ENCODE assay signal across 8 cellular contexts in the genomic region with DNA sequence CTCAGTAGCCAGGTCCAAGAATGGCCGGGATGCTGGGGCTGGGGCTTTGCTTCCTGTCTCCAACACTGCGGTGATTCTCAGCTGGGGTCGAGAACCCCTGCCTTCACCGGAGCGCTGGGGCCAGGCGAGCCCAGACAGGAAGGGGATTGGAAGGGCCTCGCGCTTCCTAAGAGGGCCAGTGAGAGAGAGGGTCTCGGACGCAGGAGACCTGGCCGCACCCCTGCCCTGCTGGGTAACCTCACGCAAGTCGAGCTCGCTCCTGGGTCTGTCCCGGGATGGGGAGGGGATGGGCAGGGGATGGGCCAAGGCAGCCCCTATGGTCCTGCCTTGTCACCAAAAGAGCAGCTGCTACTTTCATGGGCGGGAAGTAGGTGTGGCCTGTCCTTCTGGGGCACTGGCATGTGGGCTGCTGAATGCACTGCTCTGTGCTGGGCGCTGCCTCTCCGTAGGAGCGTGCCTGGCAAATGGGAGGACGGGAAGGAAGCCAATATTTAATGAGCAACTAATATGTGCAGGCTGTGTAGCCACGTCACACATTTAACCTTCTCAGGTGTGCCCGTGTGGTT. TPM values are rescaled to one million over a fixed set of nuclear protein-coding genes. Genes with fewer than 3 reads are reported as not detected.
A peak's percentile ranks its signal among the peaks of the same experiment; 100 is the strongest.
DNase-seq lines count a peak whose midpoint lies in the region; ATAC-seq and TF ChIP-seq lines count a peak whose summit lies in the region.

No MANE protein-coding gene starts in this region.

- peaks cover 6% of the 10 kb centered on the region; the same call in 1 of the 2 replicates for H3K27me3 ChIP-seq in HCT116 (ENCODE audit: insufficient read depth, low read length)

- peak overlapping the region; percentile 88 for H2AFZ ChIP-seq in HCT116 (ENCODE audit: low read depth, low read length, poor library complexity, severe bottlenecking)

- H3K4me2 ChIP-seq in HCT116 (ENCODE audit: low read length), result peak overlapping the region; percentile 63

- peaks cover 3 to 23% of the 10 kb centered on the region in 2 experiments; a peak in 2 of 4 replicates for H3K4me1 ChIP-seq in HCT116 (ENCODE audit: control insufficient read depth in 1 of 2, insufficient read depth in 2 of 2, low read length in 2 of 2)

- no TSS peak for BruUV-seq in HCT116 (replicated peaks; lab: Mats Ljungman, UMichigan)

- ATAC-seq in HCT116 (no peak), GM18861 (IDR thresholded peaks at IDR 0.05; ENCODE audit: unreplicated experiment) (no peak)

- H3K9me2 ChIP-seq in HCT116 (ENCODE audit: insufficient read depth), result no peaks in the 10 kb centered on the region

- peak overlapping the region; percentile 6; the same call in 1 of the 2 replicates for H3K27ac ChIP-seq in HCT116 (ENCODE audit: low read depth, low read length)

- no peaks in the 10 kb centered on the region for H3K36me3 ChIP-seq in HCT116 (ENCODE audit: control insufficient read depth in 1 of 2, insufficient read depth in 2 of 2, low read length in 2 of 2)

- H3K4me3 ChIP-seq in HCT116 (replicated peaks in 1 of 2; ENCODE audit: low read depth in 1 of 2, low read length in 2 of 2), result no peak overlapping the region

- no peaks in the 10 kb centered on the region for H4K20me1 ChIP-seq in HCT116 (ENCODE audit: insufficient read depth)

- CTCF ChIA-PET in HCT116 (lab: Charles Lee), result interaction anchor here (0.7 to 5.0 kb wide), 38 partner anchors 7 to 1347 kb away, joined by 3 to 120 read pairs (median 6); no protein-coding TSS in a partner anchor

- POLR2A ChIA-PET in HCT116 (lab: Charles Lee), result no interaction called here

- peak; percentile 60 for DNase-seq in GM13976 (ENCODE audit: low spot score)
- no peak for DNase-seq in HCT116 (ENCODE audit: low read depth, low spot score)
- DNase-seq in SHP77 (lab: John Stamatoyannopoulos, UW), result peak; percentile 47 to 64
- peak; percentile 23 for DNase-seq in dermis blood vessel endothelial cell
- peak; percentile 41 for DNase-seq in myocyte (ENCODE audit: low read depth)
- no peak for DNase-seq in RKO (ENCODE audit: low spot score)
- DNase-seq in HPDE6-E6E7 (ENCODE audit: extremely low spot score), result no peak

- TF ChIP-seq CTCF in GM13976 (IDR thresholded peaks at IDR 0.05; ENCODE audit: borderline replicate concordance, control extremely low read depth, extremely low read depth, insufficient read depth, missing control alignments) (no peak), HCT116 (IDR thresholded peaks at IDR 0.05 in 2 of 3, conservative IDR thresholded peaks at IDR 0.05 in 1 of 3; ENCODE audit: borderline replicate concordance in 1 of 3, insufficient read depth in 1 of 3, low read depth in 2 of 3, low read length in 2 of 3) (no peak)

- no peaks in the 10 kb centered on the region for H3K9me3 ChIP-seq in HCT116 (ENCODE audit: control insufficient read depth in 1 of 2, insufficient read depth in 1 of 2, low read depth in 1 of 2, low read length in 2 of 2)

- no peak overlapping the region for H3K9ac ChIP-seq in HCT116 (ENCODE audit: low read length)

- no peak for TF ChIP-seq POLR2A in HCT116 (IDR thresholded peaks at IDR 0.05; ENCODE audit: borderline replicate concordance, extremely low read depth, insufficient read depth, insufficient read length)

- no peaks in the 10 kb centered on the region for H3K79me2 ChIP-seq in HCT116 (ENCODE audit: insufficient read depth, low read length)

- intact Hi-C loops in HCT116 (cut with micrococcal nuclease), result no loop called here

- TF ChIP-seq RAD21 in HCT116 (IDR thresholded peaks at IDR 0.05; ENCODE audit: low read depth), result no peak

- in situ Hi-C loops in GM13976 (cut with MboI; ENCODE audit: low sequenced_read_pairs, unreplicated experiment), result loop anchor here (25.0 kb wide), 1 partner anchor 1020 kb away; no protein-coding TSS in a partner anchor

- RAD21 ChIA-PET in HCT116 (lab: Charles Lee; ENCODE audit: low non-redundant PET in 1 of 2, low total read pairs in 2 of 2, uncharacterized antibody in 2 of 2, unreplicated experiment in 2 of 2), result interaction anchor here (0.7 to 2.2 kb wide), 7 partner anchors 23 to 261 kb away, joined by 3 to 15 read pairs (median 5); no protein-coding TSS in a partner anchor

TF ChIP-seq in HCT116, 20 proteins besides CTCF, POLR2A, EP300 and RAD21:
- TF ChIP-seq EZH2 (IDR thresholded peaks at IDR 0.05) (no peak), SP1 (IDR thresholded peaks at IDR 0.05; ENCODE audit: low read depth) (no peak), JUND (IDR thresholded peaks at IDR 0.05) (no peak), ZFX (IDR thresholded peaks at IDR 0.05) (no peak), EZH2phosphoT487 (IDR thresholded peaks at IDR 0.05; ENCODE audit: borderline replicate concordance) (no peak), POLR2AphosphoS5 (IDR thresholded peaks at IDR 0.05; ENCODE audit: low read depth, low read length) (no peak), CEBPB (IDR thresholded peaks at IDR 0.05; ENCODE audit: low read depth) (no peak)
- TF ChIP-seq, protein P1, sequence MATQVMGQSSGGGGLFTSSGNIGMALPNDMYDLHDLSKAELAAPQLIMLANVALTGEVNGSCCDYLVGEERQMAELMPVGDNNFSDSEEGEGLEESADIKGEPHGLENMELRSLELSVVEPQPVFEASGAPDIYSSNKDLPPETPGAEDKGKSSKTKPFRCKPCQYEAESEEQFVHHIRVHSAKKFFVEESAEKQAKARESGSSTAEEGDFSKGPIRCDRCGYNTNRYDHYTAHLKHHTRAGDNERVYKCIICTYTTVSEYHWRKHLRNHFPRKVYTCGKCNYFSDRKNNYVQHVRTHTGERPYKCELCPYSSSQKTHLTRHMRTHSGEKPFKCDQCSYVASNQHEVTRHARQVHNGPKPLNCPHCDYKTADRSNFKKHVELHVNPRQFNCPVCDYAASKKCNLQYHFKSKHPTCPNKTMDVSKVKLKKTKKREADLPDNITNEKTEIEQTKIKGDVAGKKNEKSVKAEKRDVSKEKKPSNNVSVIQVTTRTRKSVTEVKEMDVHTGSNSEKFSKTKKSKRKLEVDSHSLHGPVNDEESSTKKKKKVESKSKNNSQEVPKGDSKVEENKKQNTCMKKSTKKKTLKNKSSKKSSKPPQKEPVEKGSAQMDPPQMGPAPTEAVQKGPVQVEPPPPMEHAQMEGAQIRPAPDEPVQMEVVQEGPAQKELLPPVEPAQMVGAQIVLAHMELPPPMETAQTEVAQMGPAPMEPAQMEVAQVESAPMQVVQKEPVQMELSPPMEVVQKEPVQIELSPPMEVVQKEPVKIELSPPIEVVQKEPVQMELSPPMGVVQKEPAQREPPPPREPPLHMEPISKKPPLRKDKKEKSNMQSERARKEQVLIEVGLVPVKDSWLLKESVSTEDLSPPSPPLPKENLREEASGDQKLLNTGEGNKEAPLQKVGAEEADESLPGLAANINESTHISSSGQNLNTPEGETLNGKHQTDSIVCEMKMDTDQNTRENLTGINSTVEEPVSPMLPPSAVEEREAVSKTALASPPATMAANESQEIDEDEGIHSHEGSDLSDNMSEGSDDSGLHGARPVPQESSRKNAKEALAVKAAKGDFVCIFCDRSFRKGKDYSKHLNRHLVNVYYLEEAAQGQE (IDR thresholded peaks at IDR 0.05; ENCODE audit: low read depth), result no peak

RNA-seq across cellular contexts. Expression of a gene that starts 20.0 kb away (rescaled TPM):
- total RNA-seq in HCT116 (2021; ENCODE audit: unreplicated experiment), result not detected
- polyA plus RNA-seq in HCT116 (2012), result not detected in 2 replicates
- not detected in 2 replicates for total RNA-seq in dermis blood vessel endothelial cell
- total RNA-seq in myocyte, result not detected in 2 replicates
- polyA plus RNA-seq in myocyte (2012), result not detected

RNA-seq across cellular contexts. Expression of a gene that starts 23.6 kb away (rescaled TPM):
- total RNA-seq in HCT116 (2021; ENCODE audit: unreplicated experiment) (not detected), dermis blood vessel endothelial cell (0.05 TPM in 1 of 2 replicates, not detected in the other), myocyte (not detected in 2 replicates)
- polyA plus RNA-seq in HCT116 (2012), result 0.04 TPM in 1 of 2 replicates, not detected in the other
- 0.03 TPM for polyA plus RNA-seq in myocyte (2012)

Comparison
In these comparisons a context has a peak if more than half of its experiments do, and no peak if none do; other contexts are left out.
1. DNase-seq: peak in GM13976 (single experiment), SHP77 (2 of 2), dermis blood vessel endothelial cell (single experiment) and myocyte (single experiment); none in HCT116 (single experiment), RKO (single experiment) and HPDE6-E6E7 (single experiment).